11 cellular contexts compared by ENCODE assay signal in the genomic region with DNA sequence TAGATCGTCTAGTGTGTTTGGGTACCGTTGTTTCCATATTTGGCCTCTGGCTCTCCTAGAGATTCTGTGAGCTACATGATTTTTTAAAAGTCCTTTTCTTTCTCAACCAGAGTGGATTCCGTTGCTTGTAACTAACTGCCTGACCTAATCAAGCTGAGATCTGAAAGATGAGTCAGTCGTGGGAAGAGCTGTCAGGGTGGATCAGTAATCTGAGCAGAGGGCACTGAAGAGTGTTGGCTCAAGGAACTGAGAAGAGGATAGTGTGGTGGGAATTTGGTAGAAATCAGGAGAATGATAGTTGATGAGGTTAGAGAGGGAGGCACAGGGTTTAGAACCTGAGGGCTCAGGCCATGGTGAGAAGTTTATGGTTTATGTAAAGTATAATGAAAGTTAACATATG. TPM values are rescaled to one million over a fixed set of nuclear protein-coding genes. Genes with fewer than 3 reads are reported as not detected.
A peak's percentile ranks its signal among the peaks of the same experiment; 100 is the strongest.
DNase-seq lines count a peak whose midpoint lies in the region; ATAC-seq, FAIRE-seq and TF ChIP-seq lines count a peak whose summit lies in the region.
"Had no signal": no experiment of that assay in that cellular context is flagged by ENCODE, and none has a peak within 500 bp of the region (broad histone marks: within the 10 kb centered on the region; RNA-seq: fewer than 3 reads in every experiment).

No MANE protein-coding gene starts in this region.

- no peaks in the 10 kb centered on the region for H3K9me3 ChIP-seq in CD8-positive, alpha-beta memory T cell (ENCODE audit: low read length)
- H3K9me3 ChIP-seq in MG63: no peaks in the 10 kb centered on the region

- no peak overlapping the region for H3K27ac ChIP-seq in CD8-positive, alpha-beta memory T cell (ENCODE audit: low read depth, low read length)

- no peaks in the 10 kb centered on the region for H3K27me3 Mint-ChIP-seq in CD8-positive, alpha-beta memory T cell
- H3K27me3 Mint-ChIP-seq in neural crest cell (ENCODE audit: low read depth): no peaks in the 10 kb centered on the region

- peaks cover 28 to 46% (median 40%) of the 10 kb centered on the region in 3 donors for H3K4me1 Mint-ChIP-seq in CD8-positive, alpha-beta memory T cell
- H3K4me1 Mint-ChIP-seq in neural crest cell: peaks cover 34% of the 10 kb centered on the region

- DNase-seq in CD8-positive, alpha-beta memory T cell: no peak
- DNase-seq in MG63: peak; percentile 32
- DNase-seq in bronchial epithelial cell (ENCODE audit: low read depth): peak; percentile 70
- DNase-seq in neural crest cell (ENCODE audit: low read depth, low spot score): no peak
- DNase-seq in iPS-NIHi7 (ENCODE audit: extremely low spot score): no peak
- DNase-seq in SW480 (ENCODE audit: low spot score): no peak
- DNase-seq in NOMO-1 treated with DMSO at 0.1 percent for 48 hours (lab: John Stamatoyannopoulos, UW; ENCODE audit: unreplicated experiment): no peak
- DNase-seq: activated CD4-positive, CD25-positive, alpha-beta regulatory T cell treated with anti-CD3 and anti-CD28 coated beads, Interleukin-2, amount 50 U/mL, for 72 hours; cerebellar nuclear complex; NCI-H226 had no signal

- ATAC-seq in HG03565 (IDR thresholded peaks at IDR 0.05; ENCODE audit: unreplicated experiment): no peak

- no peak overlapping the region for H3K4me3 ChIP-seq in CD8-positive, alpha-beta memory T cell (ENCODE audit: low read length)
- no peak overlapping the region for H3K4me3 ChIP-seq in MG63
- no peak overlapping the region for H3K4me3 ChIP-seq in bronchial epithelial cell (ENCODE audit: low read depth, low read length)

- CTCF ChIA-PET in CD8-positive, alpha-beta memory T cell (lab: Charles Lee): interaction anchor here (0.7 to 2.1 kb wide), 2 partner anchors 50 to 55 kb away, joined by 3 to 6 read pairs; no protein-coding TSS in a partner anchor

- no peak for FAIRE-seq in bronchial epithelial cell (lab: Jason Lieb, UNC)

- H3K4me3 Mint-ChIP-seq in CD8-positive, alpha-beta memory T cell: peak overlapping the region in 1 of 7 donors; percentile 6
- peak overlapping the region; percentile 17 for H3K4me3 Mint-ChIP-seq in neural crest cell

- H3K27ac Mint-ChIP-seq in CD8-positive, alpha-beta memory T cell: peak overlapping the region; percentile 5 to 88 (median 39)
- H3K27ac Mint-ChIP-seq in neural crest cell (ENCODE audit: unreplicated experiment): no peak overlapping the region

- H3K4me1 ChIP-seq in CD8-positive, alpha-beta memory T cell (ENCODE audit: insufficient read depth, low read length): peaks cover 15% of the 10 kb centered on the region

- no peaks in the 10 kb centered on the region for H3K27me3 ChIP-seq in CD8-positive, alpha-beta memory T cell (ENCODE audit: insufficient read depth, low read length, poor library complexity, severe bottlenecking)
- H3K27me3 ChIP-seq in MG63 (no peaks in the 10 kb centered on the region), bronchial epithelial cell (ENCODE audit: control insufficient read depth, insufficient read depth, low read length) (no peaks in the 10 kb centered on the region)

- no peaks in the 10 kb centered on the region for H3K9me3 Mint-ChIP-seq in CD8-positive, alpha-beta memory T cell
- no peaks in the 10 kb centered on the region for H3K9me3 Mint-ChIP-seq in neural crest cell

- peaks cover 0 to 44% (median 12%) of the 10 kb centered on the region in 3 donors for H3K36me3 Mint-ChIP-seq in CD8-positive, alpha-beta memory T cell
- no peaks in the 10 kb centered on the region for H3K36me3 Mint-ChIP-seq in neural crest cell (ENCODE audit: low read depth)

- POLR2A ChIA-PET in CD8-positive, alpha-beta memory T cell (lab: Charles Lee): no interaction called here

- H3K36me3 ChIP-seq in CD8-positive, alpha-beta memory T cell (ENCODE audit: insufficient read depth, low read length): peaks cover 15% of the 10 kb centered on the region
- peaks cover 6% of the 10 kb centered on the region for H3K36me3 ChIP-seq in MG63
- H3K36me3 ChIP-seq in bronchial epithelial cell (ENCODE audit: control insufficient read depth, insufficient read depth, low read length): no peaks in the 10 kb centered on the region

- TF ChIP-seq CTCF in bronchial epithelial cell (IDR thresholded peaks at IDR 0.05; ENCODE audit: insufficient read depth, low read length, severe bottlenecking): no peak
- no peak for TF ChIP-seq CTCF in neural crest cell (conservative IDR thresholded peaks at IDR 0.05)

RNA-seq across cellular contexts. Expression of gene TRAF5, which starts 52.2 kb away (rescaled TPM):
- total RNA-seq in CD8-positive, alpha-beta memory T cell: 10 to 100 TPM; 30.7 to 33.7 TPM
- polyA plus RNA-seq in CD8-positive, alpha-beta memory T cell: 38.3 TPM
- 5.8 and 22.9 TPM in 2 replicates for total RNA-seq in MG63 (2014; rRNA removed; shearing (Covaris generic); ENCODE audit: low replicate concordance)
- total RNA-seq in bronchial epithelial cell (1.6 and 1.8 TPM in 2 replicates), neural crest cell (12.1 and 12.6 TPM in 2 replicates)

Comparison
In these comparisons a context has a peak if more than half of its experiments do, and no peak if none do; other contexts are left out.
1. DNase-seq: peak in MG63 (single experiment) and bronchial epithelial cell (single experiment); none in CD8-positive, alpha-beta memory T cell (0 of 5), neural crest cell (single experiment), iPS-NIHi7 (single experiment), SW480 (single experiment) and NOMO-1 treated with DMSO at 0.1 percent for 48 hours (single experiment).